In genomic region chr22:44906248-44906936, GRCh38 we compare ENCODE assay signal across 19 cellular contexts.
"Had no signal": no experiment of that assay in that cellular context is flagged by ENCODE, and none has a peak within 500 bp of the region (broad histone marks: within the 10 kb centered on the region; RNA-seq: fewer than 3 reads in every experiment).

No MANE protein-coding gene starts in this region.

- DNase-seq: effector memory CD8-positive, alpha-beta T cell; esophagus squamous epithelium; foreskin fibroblast; glutamatergic neuron; left ventricle myocardium inferior; lower lobe of right lung; midbrain; stimulated activated CD4-positive, alpha-beta T cell treated with anti-CD3 and anti-CD28 coated beads, Interleukin-2, amount 100 ng/mL, for 24 hours; stimulated activated CD4-positive, alpha-beta T cell treated with anti-CD3 and anti-CD28 coated beads, Interleukin-4, amount 100 ng/mL, for 4 hours; stimulated activated naive B cell treated with anti-CD40 and anti-IgM and Interleukin-4, amounts not matched to agents 10 μg/mL and 1 μg/mL and 100 μg/mL, for 72 hours; stomach; substantia nigra; trophoblast cell had no signal

- H3K4me3 Mint-ChIP-seq: dendritic cell treated with granulocyte-macrophage colony-stimulating factor and Interleukin-4, amounts not matched to agents 40 ng/mL and 50 ng/mL, for 4 days; effector memory CD8-positive, alpha-beta T cell; memory B cell; natural killer cell treated with Interleukin-12 subunit alpha and Interleukin-12 subunit beta and Interleukin-15 and Interleukin-18, amount 100 ng/mL, for 72 hours; stimulated activated naive B cell treated with anti-CD40 and anti-IgM and Interleukin-4, amounts not matched to agents 10 μg/mL and 1 μg/mL and 100 μg/mL, for 72 hours had no signal

- H3K27ac Mint-ChIP-seq: dendritic cell treated with granulocyte-macrophage colony-stimulating factor and Interleukin-4, amounts not matched to agents 40 ng/mL and 50 ng/mL, for 4 days; effector memory CD8-positive, alpha-beta T cell; memory B cell; natural killer cell treated with Interleukin-12 subunit alpha and Interleukin-12 subunit beta and Interleukin-15 and Interleukin-18, amount 100 ng/mL, for 72 hours; stimulated activated naive B cell treated with anti-CD40 and anti-IgM and Interleukin-4, amounts not matched to agents 10 μg/mL and 1 μg/mL and 100 μg/mL, for 72 hours had no signal

- H3K27me3 ChIP-seq: neutrophil, stomach had no signal

- H3K27ac ChIP-seq: esophagus squamous epithelium, gastroesophageal sphincter, left ventricle myocardium inferior, lower lobe of right lung, neutrophil, stomach had no signal

- H3K36me3 ChIP-seq: esophagus squamous epithelium, left ventricle myocardium inferior, lower lobe of right lung, neutrophil had no signal

- ATAC-seq: effector memory CD8-positive, alpha-beta T cell; gastroesophageal sphincter; lower lobe of right lung; sciatic nerve; stimulated activated naive B cell treated with anti-CD40 and anti-IgM and Interleukin-4, amounts not matched to agents 10 μg/mL and 1 μg/mL and 100 μg/mL, for 72 hours had no signal

- H3K4me1 ChIP-seq: esophagus squamous epithelium, gastroesophageal sphincter, left ventricle myocardium inferior, lower lobe of right lung, stomach had no signal

- H3K4me1 Mint-ChIP-seq: memory B cell; stimulated activated naive B cell treated with anti-CD40 and anti-IgM and Interleukin-4, amounts not matched to agents 10 μg/mL and 1 μg/mL and 100 μg/mL, for 72 hours had no signal

- H3K4me3 ChIP-seq: esophagus squamous epithelium, gastroesophageal sphincter, left ventricle myocardium inferior, lower lobe of right lung, stomach had no signal
